ENCODE assay signal across 1 cellular context in genomic region chr2:189762551-189763298, GRCh38.
A peak's percentile ranks its signal among the peaks of the same experiment; 100 is the strongest.
TF ChIP-seq lines count a peak whose summit lies in the region.

Gene OSGEPL1 (minus strand): TSS chr2:189762792. CDS start chr2:189761640, 1,152 bp downstream.

TF ChIP-seq in K562, 482 proteins besides CTCF, POLR2A, EP300 and RAD21 (continued from another document and continues in another):
- TF ChIP-seq ATF1 (CRISPR knock-in tag; IDR thresholded peaks at IDR 0.05) (peak; percentile 32; the same call in 1 of the 2 replicates), ATF1 (tag; IDR thresholded peaks at IDR 0.05) (peak; percentile 95), COPS2 (conservative IDR thresholded peaks at IDR 0.05) (no peak), HDAC1 (IDR thresholded peaks at IDR 0.05) (peak in 1 of 2 experiments; percentile 60; a peak in 2 of 4 replicates), ATF7 (IDR thresholded peaks at IDR 0.05) (peak; percentile 96), ETV6 (IDR thresholded peaks at IDR 0.05; ENCODE audit: borderline replicate concordance in 1 of 2, low read depth in 2 of 2, low read length in 1 of 2) (no peak), ETV6 (CRISPR knock-in tag; IDR thresholded peaks at IDR 0.05; ENCODE audit: borderline replicate concordance) (no peak), PHF20 (IDR thresholded peaks at IDR 0.05; ENCODE audit: partially characterized antibody) (peak; percentile 45), HCFC1 (IDR thresholded peaks at IDR 0.05; ENCODE audit: low read depth, low read length) (peak; percentile 57), TAF9B (IDR thresholded peaks at IDR 0.05; ENCODE audit: partially characterized antibody) (peak; percentile 33), ZNF699 (CRISPR knock-in tag; IDR thresholded peaks at IDR 0.05; ENCODE audit: insufficient replicate concordance) (no peak), ZNF79 (CRISPR knock-in tag; IDR thresholded peaks at IDR 0.05; ENCODE audit: low read depth) (no peak), RAD51 (IDR thresholded peaks at IDR 0.05; ENCODE audit: borderline replicate concordance, low read depth) (peak; percentile 92), CC2D1A (IDR thresholded peaks at IDR 0.05) (no peak), ZBTB40 (IDR thresholded peaks at IDR 0.05) (peak; percentile 94), ZBTB40 (CRISPR knock-in tag; IDR thresholded peaks at IDR 0.05) (no peak), L3MBTL2 (IDR thresholded peaks at IDR 0.05) (peak; percentile 62; the same call in 1 of the 2 replicates), THAP7 (CRISPR knock-in tag; IDR thresholded peaks at IDR 0.05) (no peak), E2F1 (CRISPR knock-in tag; IDR thresholded peaks at IDR 0.05) (0 out of 2 replicates have a peak, but pooled peaks have one; percentile 22), PRDM10 (IDR thresholded peaks at IDR 0.05; ENCODE audit: partially characterized antibody) (no peak), RNF2 (IDR thresholded peaks at IDR 0.05) (peak; percentile 38; the same call in 1 of the 2 replicates), GTF3C2 (IDR thresholded peaks at IDR 0.05; ENCODE audit: borderline replicate concordance, extremely low read depth, insufficient read length) (no peak), ETV1 (tag; conservative IDR thresholded peaks at IDR 0.05; ENCODE audit: low read depth) (peak; percentile 89), ZFX (CRISPR knock-in tag; IDR thresholded peaks at IDR 0.05) (peak; percentile 70), ZNF232 (CRISPR knock-in tag; IDR thresholded peaks at IDR 0.05) (no peak), CTCFL (IDR thresholded peaks at IDR 0.05; ENCODE audit: borderline replicate concordance, insufficient read depth, low read depth, low read length, poor library complexity, severe bottlenecking) (peak; percentile 96), HMBOX1 (IDR thresholded peaks at IDR 0.05) (no peak), FOS (IDR thresholded peaks at IDR 0.05; ENCODE audit: extremely low read depth, insufficient read length) (no peak), RBM15 (IDR thresholded peaks at IDR 0.05; ENCODE audit: insufficient read depth, low read length) (no peak), POLR2AphosphoS5 (IDR thresholded peaks at IDR 0.05; ENCODE audit: control insufficient read depth, insufficient read depth, low read depth, low read length) (peak; percentile 78), ATF3 (IDR thresholded peaks at IDR 0.05) (peak; percentile 92), ATF3 (CRISPR knock-in tag; conservative IDR thresholded peaks at IDR 0.05) (no peak)
